Comparison of ENCODE assay signal across 1 cellular context in genomic region chr5:88952344-88952743, GRCh38.
TF ChIP-seq lines count a peak whose summit lies in the region.

No MANE protein-coding gene starts in this region.

TF ChIP-seq in K562, 482 proteins besides CTCF, POLR2A, EP300 and RAD21 (continued from another document):
- TF ChIP-seq RERE (CRISPR knock-in tag; IDR thresholded peaks at IDR 0.05; ENCODE audit: borderline replicate concordance), result no peak
- no peak for TF ChIP-seq ZBTB1 (CRISPR knock-in tag; IDR thresholded peaks at IDR 0.05; ENCODE audit: borderline replicate concordance, low read depth)
- peak; percentile 41 for TF ChIP-seq MEIS2 (IDR thresholded peaks at IDR 0.05; ENCODE audit: partially characterized antibody)
- no peak for TF ChIP-seq HNRNPUL1 (IDR thresholded peaks at IDR 0.05; ENCODE audit: low read length)
- no peak for TF ChIP-seq YBX1 (IDR thresholded peaks at IDR 0.05)
- TF ChIP-seq ELK3 (CRISPR knock-in tag; IDR thresholded peaks at IDR 0.05), result no peak
- TF ChIP-seq FOXP1 (CRISPR knock-in tag; IDR thresholded peaks at IDR 0.05), result no peak
- TF ChIP-seq MNT (conservative IDR thresholded peaks at IDR 0.05), result no peak
- TF ChIP-seq E2F8 (IDR thresholded peaks at IDR 0.05; ENCODE audit: low read depth, partially characterized antibody), result no peak
- TF ChIP-seq TAF9B (IDR thresholded peaks at IDR 0.05; ENCODE audit: partially characterized antibody), result peak; percentile 20
- no peak for TF ChIP-seq NR0B1 (IDR thresholded peaks at IDR 0.05; ENCODE audit: partially characterized antibody)
- no peak for TF ChIP-seq ZNF124 (CRISPR knock-in tag; IDR thresholded peaks at IDR 0.05)
- peak; percentile 97 for TF ChIP-seq NFIC (IDR thresholded peaks at IDR 0.05)
- TF ChIP-seq NFIX (CRISPR knock-in tag; IDR thresholded peaks at IDR 0.05; ENCODE audit: low read depth), result peak; percentile 73
- TF ChIP-seq ZFP30 (CRISPR knock-in tag; IDR thresholded peaks at IDR 0.05; ENCODE audit: borderline replicate concordance), result no peak
